Comparison of ENCODE assay signal across 1 cellular context in the genomic region with DNA sequence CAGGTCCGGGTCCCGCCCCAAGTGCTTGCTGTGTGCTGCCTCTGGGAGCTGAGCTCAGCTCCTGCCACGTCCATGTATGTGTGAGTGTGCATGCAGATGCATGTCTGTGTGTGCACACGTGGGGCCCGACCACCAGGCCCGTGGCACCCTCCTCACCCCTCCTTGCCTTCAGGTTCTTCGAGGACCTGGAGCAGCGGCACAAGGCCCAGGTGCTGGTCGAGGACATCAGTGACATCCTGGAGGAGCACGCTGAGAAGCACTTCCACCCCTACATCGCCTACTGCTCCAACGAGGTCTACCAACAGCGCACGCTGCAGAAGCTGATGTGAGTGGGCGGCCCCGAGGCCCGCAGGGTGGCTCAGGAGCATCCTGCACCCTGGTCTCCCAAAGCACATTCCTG.
TF ChIP-seq lines count a peak whose summit lies in the region.

No MANE protein-coding gene starts in this region.

TF ChIP-seq in IMR-90, 13 proteins besides CTCF, POLR2A, EP300 and RAD21:
- no peak for TF ChIP-seq NFE2L2 (IDR thresholded peaks at IDR 0.05; ENCODE audit: low read depth, low read length)
- TF ChIP-seq, protein P1, sequence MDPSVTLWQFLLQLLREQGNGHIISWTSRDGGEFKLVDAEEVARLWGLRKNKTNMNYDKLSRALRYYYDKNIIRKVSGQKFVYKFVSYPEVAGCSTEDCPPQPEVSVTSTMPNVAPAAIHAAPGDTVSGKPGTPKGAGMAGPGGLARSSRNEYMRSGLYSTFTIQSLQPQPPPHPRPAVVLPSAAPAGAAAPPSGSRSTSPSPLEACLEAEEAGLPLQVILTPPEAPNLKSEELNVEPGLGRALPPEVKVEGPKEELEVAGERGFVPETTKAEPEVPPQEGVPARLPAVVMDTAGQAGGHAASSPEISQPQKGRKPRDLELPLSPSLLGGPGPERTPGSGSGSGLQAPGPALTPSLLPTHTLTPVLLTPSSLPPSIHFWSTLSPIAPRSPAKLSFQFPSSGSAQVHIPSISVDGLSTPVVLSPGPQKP (IDR thresholded peaks at IDR 0.05; ENCODE audit: borderline replicate concordance, low read depth, low read length), result no peak
- TF ChIP-seq RCOR1 (IDR thresholded peaks at IDR 0.05; ENCODE audit: insufficient replicate concordance, low read length), result no peak
- TF ChIP-seq MAZ (IDR thresholded peaks at IDR 0.05; ENCODE audit: borderline replicate concordance, low read depth, low read length), result no peak
- no peak for TF ChIP-seq SMC3 (IDR thresholded peaks at IDR 0.05; ENCODE audit: low read depth, low read length)
- no peak for TF ChIP-seq RFX5 (IDR thresholded peaks at IDR 0.05; ENCODE audit: low read depth, low read length)
- TF ChIP-seq CEBPB (IDR thresholded peaks at IDR 0.05; ENCODE audit: low read depth, low read length), result no peak
- no peak for TF ChIP-seq FOS (IDR thresholded peaks at IDR 0.05; ENCODE audit: low read depth, low read length)
- no peak for TF ChIP-seq BHLHE40 (IDR thresholded peaks at IDR 0.05; ENCODE audit: low read depth, low read length)
- no peak for TF ChIP-seq MAFK (IDR thresholded peaks at IDR 0.05; ENCODE audit: low read depth, low read length)
- TF ChIP-seq USF2 (IDR thresholded peaks at IDR 0.05; ENCODE audit: low read depth, low read length), result no peak
- no peak for TF ChIP-seq CHD1 (IDR thresholded peaks at IDR 0.05; ENCODE audit: low read depth, low read length)
- TF ChIP-seq MXI1 (IDR thresholded peaks at IDR 0.05; ENCODE audit: borderline replicate concordance, low read depth, low read length), result no peak
